In the genomic region with DNA sequence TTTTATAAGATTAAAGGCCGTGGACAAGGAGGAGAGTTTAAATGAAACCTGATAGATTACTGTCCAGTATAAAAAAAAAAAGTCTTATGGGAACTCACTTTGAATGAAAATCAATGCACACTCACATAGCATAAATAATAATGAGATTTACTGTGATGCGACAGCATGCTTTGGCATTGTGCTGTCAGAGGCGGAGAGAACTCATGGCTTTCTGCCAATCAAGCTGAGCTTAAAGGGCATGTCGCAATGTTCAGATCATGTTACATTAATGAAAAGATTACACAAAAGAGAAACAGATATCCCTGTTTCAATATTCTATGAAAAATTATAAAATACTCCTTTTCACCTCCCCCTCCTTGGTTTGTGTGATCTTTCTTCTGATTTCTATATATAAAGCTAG, we compare ENCODE assay signal across 9 cellular contexts.
DNase-seq lines count a peak whose midpoint lies in the region; ATAC-seq, FAIRE-seq and TF ChIP-seq lines count a peak whose summit lies in the region.
"Had no signal": no experiment of that assay in that cellular context is flagged by ENCODE, and none has a peak within 500 bp of the region (broad histone marks: within the 10 kb centered on the region; RNA-seq: fewer than 3 reads in every experiment).

No MANE protein-coding gene starts in this region.

- H3K36me3 Mint-ChIP-seq in HFFc6 (ENCODE audit: low read depth) = no peaks in the 10 kb centered on the region

- TF ChIP-seq EP300 in sigmoid colon (IDR thresholded peaks at IDR 0.05) = no peak

- H3K36me3 ChIP-seq in small intestine (ENCODE audit: control insufficient read depth in 2 of 2, insufficient read depth in 2 of 2, low read length in 2 of 2) (no peaks in the 10 kb centered on the region), sigmoid colon (no peaks in the 10 kb centered on the region)

- H3K27ac ChIP-seq in epithelial cell of prostate = peak overlapping the region; percentile 31
- no peak overlapping the region for H3K27ac ChIP-seq in small intestine (ENCODE audit: low read depth in 1 of 2, low read length in 1 of 2)
- H3K27ac ChIP-seq in sigmoid colon = no peak overlapping the region

- H3K9me3 Mint-ChIP-seq in HFFc6 = peaks cover 4% of the 10 kb centered on the region; the same call in 1 of the 2 replicates

- no peaks in the 10 kb centered on the region for H3K27me3 Mint-ChIP-seq in HFFc6 (ENCODE audit: insufficient read depth)

- H3K9me3 ChIP-seq in small intestine (ENCODE audit: control insufficient read depth, low read depth) (no peaks in the 10 kb centered on the region), sigmoid colon (no peaks in the 10 kb centered on the region)

- no peak for FAIRE-seq in small intestine (lab: Jason Lieb, UNC)
- FAIRE-seq: endometrium had no signal

- no peak overlapping the region for H3K4me3 Mint-ChIP-seq in HFFc6

- H3K27me3 ChIP-seq in small intestine (ENCODE audit: control insufficient read depth in 2 of 2, insufficient read depth in 2 of 2, low read length in 2 of 2) = no peaks in the 10 kb centered on the region
- H3K27me3 ChIP-seq in sigmoid colon = no peaks in the 10 kb centered on the region

- 8 to 27% (median 23%) methylated on average over 4 of the region's 4 CpGs for WGBS in small intestine, 3 donors
- WGBS in sigmoid colon, 2 donors = 37 to 68% methylated on average over 4 of the region's 4 CpGs

- DNase-seq in HFFc6 (peak; percentile 6), NCI-H510A (lab: John Stamatoyannopoulos, UW) (peak; percentile 18), epithelial cell of prostate (ENCODE audit: low read depth, low spot score) (peak; percentile 70), small intestine (peak; percentile 21), sigmoid colon (no peak), activated T-cell treated with anti-CD3 and anti-CD28 coated beads for 4 hours (no peak)
- no peak for DNase-seq in stimulated activated CD4-positive, alpha-beta T cell treated with anti-CD3 and anti-CD28 coated beads, Interleukin-4, amount 100 ng/mL, for 24 hours

- no peaks in the 10 kb centered on the region; the same call in 1 of the 2 replicates for H3K4me1 Mint-ChIP-seq in HFFc6 (ENCODE audit: low read depth)

- no peak for ATAC-seq in HG02798 (IDR thresholded peaks at IDR 0.05; ENCODE audit: poor library complexity, unreplicated experiment)

- H3K4me3 ChIP-seq in small intestine (ENCODE audit: low read depth in 1 of 2, low read length in 2 of 2) (no peak overlapping the region), sigmoid colon (no peak overlapping the region)

- intact Hi-C loops in sigmoid colon (cut with DNase I) = no loop called here

- no peak overlapping the region for H3K27ac Mint-ChIP-seq in HFFc6

- H3K4me1 ChIP-seq in small intestine (ENCODE audit: control insufficient read depth in 2 of 2, insufficient read depth in 1 of 2, low read depth in 1 of 2, low read length in 1 of 2) (no peaks in the 10 kb centered on the region), sigmoid colon (no peaks in the 10 kb centered on the region)

- no peak for TF ChIP-seq CTCF in HFFc6 (IDR thresholded peaks at IDR 0.05)
- no peak for TF ChIP-seq CTCF in sigmoid colon (IDR thresholded peaks at IDR 0.05)

- TF ChIP-seq POLR2A in sigmoid colon (IDR thresholded peaks at IDR 0.05) = no peak

Comparison
In these comparisons a context has a peak if more than half of its experiments do, and no peak if none do; other contexts are left out.
1. DNase-seq: peak in HFFc6 (single experiment), NCI-H510A (single experiment), epithelial cell of prostate (single experiment) and small intestine (single experiment); none in sigmoid colon (single experiment), activated T-cell treated with anti-CD3 and anti-CD28 coated beads for 4 hours (single experiment) and stimulated activated CD4-positive, alpha-beta T cell treated with anti-CD3 and anti-CD28 coated beads, Interleukin-4, amount 100 ng/mL, for 24 hours (single experiment).